ENCODE assay signal across 27 cellular contexts in genomic region chr12:9329019-9329418, GRCh38.
"Had no signal": no experiment of that assay in that cellular context is flagged by ENCODE, and none has a peak within 500 bp of the region (broad histone marks: within the 10 kb centered on the region; RNA-seq: fewer than 3 reads in every experiment).

No MANE protein-coding gene starts in this region.

- ATAC-seq: stimulated activated effector memory CD8-positive, alpha-beta T cell treated with anti-CD3 and anti-CD28 coated beads, Interleukin-12 subunit alpha, Interleukin-12 subunit beta, amount 100 ng/mL, for 72 hours; stimulated activated memory B cell treated with anti-CD40 and anti-IgM and Interleukin-4, amounts not matched to agents 10 μg/mL and 1 μg/mL and 100 μg/mL, for 72 hours; stimulated activated naive B cell treated with anti-CD40 and anti-IgM and Interleukin-4, amounts not matched to agents 10 μg/mL and 1 μg/mL and 100 μg/mL, for 72 hours; stimulated activated naive CD8-positive, alpha-beta T cell treated with anti-CD3 and anti-CD28 coated beads, Interleukin-15, amount 100 ng/mL, for 72 hours; stimulated activated naive CD8-positive, alpha-beta T cell treated with anti-CD3 and anti-CD28 coated beads, Interleukin-15, Interleukin-2, amounts not matched to agents 100 U/mL and 50 U/mL, for 24 hours; upper lobe of right lung had no signal

- H3K36me3 ChIP-seq: stomach, suprapubic skin, thoracic aorta, thyroid gland, tibial artery, tibial nerve, transverse colon, upper lobe of left lung, upper lobe of right lung, uterus, vagina had no signal

- H3K4me3 ChIP-seq: stomach, suprapubic skin, testis, thoracic aorta, thyroid gland, tibial artery, tibial nerve, transverse colon, upper lobe of left lung, upper lobe of right lung, uterus, vagina had no signal

- FAIRE-seq: urothelium cell line had no signal

- H3K27ac ChIP-seq: stomach, suprapubic skin, testis, thoracic aorta, thyroid gland, tibial artery, tibial nerve, transverse colon, upper lobe of left lung, upper lobe of right lung, uterus, vagina had no signal

- H3K9me3 ChIP-seq: stomach, suprapubic skin, testis, thoracic aorta, thyroid gland, tibial artery, tibial nerve, transverse colon, upper lobe of left lung, upper lobe of right lung, uterus, vagina had no signal

- DNase-seq: stimulated activated CD4-positive, alpha-beta T cell treated with anti-CD3 and anti-CD28 coated beads, Interleukin-2, amount 100 ng/mL, for 48 hours; stimulated activated CD4-positive, alpha-beta T cell treated with anti-CD3 and anti-CD28 coated beads, Interleukin-4, amount 100 ng/mL, for 1 hour; stimulated activated CD4-positive, alpha-beta T cell treated with anti-CD3 and anti-CD28 coated beads, Interleukin-4, amount 100 ng/mL, for 24 hours; stimulated activated CD4-positive, alpha-beta T cell treated with anti-CD3 and anti-CD28 coated beads, Interleukin-4, amount 100 ng/mL, for 4 hours; stimulated activated CD8-positive, alpha-beta memory T cell treated with anti-CD3 and anti-CD28 coated beads, Interleukin-4, amount 100 ng/mL, for 48 hours; stimulated activated naive B cell treated with anti-CD40 and anti-IgM and Interleukin-4, amounts not matched to agents 10 μg/mL and 1 μg/mL and 100 μg/mL, for 72 hours; stimulated activated naive CD4-positive, alpha-beta T cell; stimulated activated naive CD4-positive, alpha-beta T cell treated with Interleukin-2 at 50 U/mL for 16 hours; stimulated activated naive CD8-positive, alpha-beta T cell treated with anti-CD3 and anti-CD28 coated beads, Interleukin-15, amount 100 ng/mL, for 72 hours; stimulated activated naive CD8-positive, alpha-beta T cell treated with anti-CD3 and anti-CD28 coated beads, Interleukin-15, Interleukin-2, amounts not matched to agents 100 U/mL and 50 U/mL, for 24 hours; stomach; substantia nigra; testis; thyroid gland; tibial artery; transverse colon; trophoblast cell; upper lobe of left lung; upper lobe of right lung; uterus had no signal

- H3K4me1 ChIP-seq: testis, thyroid gland, tibial artery, transverse colon, upper lobe of right lung, uterus had no signal

- H3K27me3 ChIP-seq: stomach, suprapubic skin, testis, thyroid gland, tibial artery, tibial nerve, transverse colon, upper lobe of left lung, upper lobe of right lung, uterus, vagina had no signal
